ENCODE assay signal across 28 cellular contexts in genomic region chr9:91710148-91710547, GRCh38.
"Had no signal": no experiment of that assay in that cellular context is flagged by ENCODE, and none has a peak within 500 bp of the region (broad histone marks: within the 10 kb centered on the region; RNA-seq: fewer than 3 reads in every experiment).

No MANE protein-coding gene starts in this region.

- DNase-seq: activated CD4-positive, alpha-beta T cell treated with anti-CD3 and anti-CD28 coated beads for 4 hours; activated CD4-positive, alpha-beta T cell treated with anti-CD3 and anti-CD28 coated beads, Interleukin-2, amount 50 U/mL, for 4 hours; activated effector memory CD4-positive, alpha-beta T cell treated with Interleukin-2 at 50 U/mL for 16 hours; activated naive CD4-positive, alpha-beta T cell treated with Interleukin-2 at 50 U/mL for 16 hours; aorta; cortex of kidney; effector memory CD8-positive, alpha-beta T cell; hypothalamus; kidney glomerular epithelial cell; left lung; lower lobe of right lung; mesenchymal stem cell; stimulated activated CD4-positive, alpha-beta T cell treated with anti-CD3 and anti-CD28 coated beads, Interleukin-12 subunit alpha, Interleukin-12 subunit beta, amount 100 ng/mL, for 4 hours; stimulated activated CD4-positive, alpha-beta T cell treated with anti-CD3 and anti-CD28 coated beads, Interleukin-4, amount 100 ng/mL, for 1 hour; stimulated activated naive CD8-positive, alpha-beta T cell treated with anti-CD3 and anti-CD28 coated beads, Interleukin-15, Interleukin-2, amounts not matched to agents 100 U/mL and 50 U/mL, for 24 hours; T-helper 1 cell; testis; transverse colon had no signal

- H3K9me3 Mint-ChIP-seq: effector memory CD8-positive, alpha-beta T cell had no signal

- H3K9me3 ChIP-seq: testis had no signal

- ATAC-seq: effector memory CD8-positive, alpha-beta T cell; gastroesophageal sphincter; left lung; sciatic nerve; stimulated activated naive CD8-positive, alpha-beta T cell treated with anti-CD3 and anti-CD28 coated beads, Interleukin-15, Interleukin-2, amounts not matched to agents 100 U/mL and 50 U/mL, for 24 hours had no signal

- H3K27ac Mint-ChIP-seq: activated naive CD8-positive, alpha-beta T cell; brain; effector memory CD8-positive, alpha-beta T cell; nephron; progenitor cell of endocrine pancreas had no signal

- H3K4me3 ChIP-seq: cardiac muscle cell, gastroesophageal sphincter, left lung, lower lobe of right lung, skin epidermis, testis, transverse colon had no signal

- H3K27ac ChIP-seq: cardiac muscle cell, gastroesophageal sphincter, left lung, lower lobe of right lung, neutrophil, skin epidermis, testis, transverse colon, VCaP had no signal

- H3K27me3 ChIP-seq: cardiac muscle cell, gastroesophageal sphincter, testis, transverse colon had no signal

- H3K4me3 Mint-ChIP-seq: activated naive CD8-positive, alpha-beta T cell; brain; effector memory CD8-positive, alpha-beta T cell; nephron had no signal

- H3K4me1 Mint-ChIP-seq: brain had no signal

- H3K27me3 Mint-ChIP-seq: progenitor cell of endocrine pancreas had no signal

- H3K36me3 ChIP-seq: cardiac muscle cell, left lung, lower lobe of right lung, neutrophil, transverse colon had no signal

- H3K4me1 ChIP-seq: left lung, lower lobe of right lung, testis, transverse colon had no signal

- H3K36me3 Mint-ChIP-seq: brain had no signal
